35 cellular contexts compared by ENCODE assay signal in genomic region chr7:133217805-133218204, GRCh38.
"Had no signal": no experiment of that assay in that cellular context is flagged by ENCODE, and none has a peak within 500 bp of the region (broad histone marks: within the 10 kb centered on the region; RNA-seq: fewer than 3 reads in every experiment).

No MANE protein-coding gene starts in this region.

- H3K4me3 ChIP-seq: adrenal gland, body of pancreas, breast epithelium had no signal

- H3K36me3 ChIP-seq: adrenal gland, brain microvascular endothelial cell, breast epithelium had no signal

- ATAC-seq: activated CD8-positive, alpha-beta T cell treated with anti-CD3 and anti-CD28 coated beads for 36 hours; activated naive CD4-positive, alpha-beta T cell treated with anti-CD3 and anti-CD28 coated beads, Interleukin-2, amount 50 U/mL, for 72 hours; activated T-cell treated with anti-CD3 and anti-CD28 coated beads, Interleukin-2, amount 50 U/mL, for 4 hours; activated T-cell treated with anti-CD3 and anti-CD28 coated beads, Interleukin-2, amount 50 U/mL, for 72 hours; activated T-helper 17 cell treated with anti-CD3 and anti-CD28 coated beads, Interleukin-2, amount 50 U/mL, for 72 hours; body of pancreas had no signal

- H3K4me1 ChIP-seq: adrenal gland, body of pancreas, breast epithelium had no signal

- DNase-seq: activated B cell treated with CpG ODN at 0.5 μM for 24 hours; activated CD4-positive, alpha-beta memory T cell treated with anti-CD3 and anti-CD28 coated beads for 36 hours; activated CD4-positive, alpha-beta T cell treated with anti-CD3 and anti-CD28 coated beads for 4 hours; activated CD4-positive, alpha-beta T cell treated with anti-CD3 and anti-CD28 coated beads, Interleukin-2, amount 10 ng/mL, durations not matched to agents 24 days and 14 days; activated CD4-positive, alpha-beta T cell treated with anti-CD3 and anti-CD28 coated beads, Interleukin-2, amount 50 U/mL, for 1 hour; activated CD4-positive, alpha-beta T cell treated with anti-CD3 and anti-CD28 coated beads, Interleukin-2, amount 50 U/mL, for 4 hours; activated CD4-positive, CD25-positive, alpha-beta regulatory T cell treated with anti-CD3 and anti-CD28 coated beads, Interleukin-2, amount 50 U/mL, for 72 hours; activated CD8-positive, alpha-beta memory T cell treated with anti-CD3 and anti-CD28 coated beads, Interleukin-2, amount 50 U/mL, for 4 hours; activated CD8-positive, alpha-beta T cell treated with anti-CD3 and anti-CD28 coated beads for 36 hours; activated effector memory CD4-positive, alpha-beta T cell treated with anti-CD3 and anti-CD28 coated beads, Interleukin-2, amount 50 U/mL, for 16 hours; activated gamma-delta T cell treated with Interleukin-2 at 50 U/mL for 16 hours; activated naive CD4-positive, alpha-beta T cell; activated naive CD4-positive, alpha-beta T cell treated with anti-CD3 and anti-CD28 coated beads for 36 hours; activated naive CD4-positive, alpha-beta T cell treated with anti-CD3 and anti-CD28 coated beads, Interleukin-2, amount 50 U/mL, for 16 hours; activated naive CD8-positive, alpha-beta T cell treated with anti-CD3 and anti-CD28 coated beads for 36 hours; activated T-cell treated with anti-CD3 and anti-CD28 coated beads for 4 hours; activated T-cell treated with anti-CD3 and anti-CD28 coated beads, Interleukin-2, amount 50 U/mL, for 1 hour; activated T-cell treated with anti-CD3 and anti-CD28 coated beads, Interleukin-2, amount 50 U/mL, for 4 hours; activated T-cell treated with anti-CD3 and anti-CD28 coated beads, Interleukin-2, amount 50 U/mL, for 72 hours; adrenal gland; amniotic stem cell; aorta; body of pancreas; brain microvascular endothelial cell; central memory CD4-positive, alpha-beta T cell; T-helper 1 cell; T-helper 2 cell; T-helper 9 cell had no signal

- H3K9me3 Mint-ChIP-seq: activated T-helper 1 cell treated with anti-CD3 and anti-CD28 coated beads, Interleukin-12 subunit alpha, Interleukin-12 subunit beta, Interleukin-2, Interleukin-4 antibody, amounts not matched to agents 30 ng/mL and 10 ng/mL and 1 ng/mL, durations not matched to agents 14 hours and 24 hours and 36 hours had no signal

- H3K36me3 Mint-ChIP-seq: activated CD4-positive, alpha-beta memory T cell treated with anti-CD3 and anti-CD28 coated beads for 36 hours; activated naive CD4-positive, alpha-beta T cell treated with anti-CD3 and anti-CD28 coated beads, Interleukin-2, amount 50 U/mL, for 72 hours; activated naive CD8-positive, alpha-beta T cell treated with anti-CD3 and anti-CD28 coated beads for 36 hours had no signal

- H3K4me3 Mint-ChIP-seq: activated B cell treated with CpG ODN at 0.5 μM for 24 hours; activated CD4-positive, alpha-beta memory T cell treated with anti-CD3 and anti-CD28 coated beads for 36 hours; activated CD4-positive, alpha-beta T cell treated with anti-CD3 and anti-CD28 coated beads, Interleukin-2, amount 10 ng/mL, durations not matched to agents 24 days and 14 days; activated CD8-positive, alpha-beta T cell treated with anti-CD3 and anti-CD28 coated beads for 36 hours; activated naive CD4-positive, alpha-beta T cell treated with anti-CD3 and anti-CD28 coated beads for 36 hours; activated naive CD8-positive, alpha-beta T cell treated with anti-CD3 and anti-CD28 coated beads for 36 hours; activated T-cell treated with anti-CD3 and anti-CD28 coated beads, Interleukin-2, amount 50 U/mL, for 4 hours; activated T-cell treated with anti-CD3 and anti-CD28 coated beads, Interleukin-2, amount 50 U/mL, for 72 hours; activated T-helper 1 cell treated with anti-CD3 and anti-CD28 coated beads, Interleukin-12 subunit alpha, Interleukin-12 subunit beta, Interleukin-2, Interleukin-4 antibody, amounts not matched to agents 30 ng/mL and 10 ng/mL and 1 ng/mL, durations not matched to agents 14 hours and 24 hours and 36 hours; activated T-helper 17 cell treated with anti-CD3 and anti-CD28 coated beads, Interleukin-2, amount 50 U/mL, for 72 hours; T-helper 1 cell treated with Interleukin-12 subunit alpha and Interleukin-12 subunit beta and Interleukin-4 antibody, amounts not matched to agents 30 μg/mL and 1 μg/mL, for 36 hours; T-helper 2 cell treated with Interferon-gamma antibody and Interleukin-4, amounts not matched to agents 5 μg/mL and 100 μg/mL, for 36 hours had no signal

- H3K27me3 ChIP-seq: adrenal gland, body of pancreas, brain microvascular endothelial cell, breast epithelium had no signal

- H3K4me1 Mint-ChIP-seq: activated B cell treated with CpG ODN at 0.5 μM for 24 hours; activated CD4-positive, alpha-beta T cell treated with anti-CD3 and anti-CD28 coated beads, Interleukin-2, amount 10 ng/mL, durations not matched to agents 24 days and 14 days; activated naive CD8-positive, alpha-beta T cell treated with anti-CD3 and anti-CD28 coated beads for 36 hours; activated T-helper 17 cell treated with anti-CD3 and anti-CD28 coated beads, Interleukin-2, amount 50 U/mL, for 72 hours had no signal

- H3K27ac Mint-ChIP-seq: activated B cell treated with CpG ODN at 0.5 μM for 24 hours; activated CD4-positive, alpha-beta memory T cell treated with anti-CD3 and anti-CD28 coated beads for 36 hours; activated CD4-positive, alpha-beta T cell treated with anti-CD3 and anti-CD28 coated beads, Interleukin-2, amount 10 ng/mL, durations not matched to agents 24 days and 14 days; activated CD8-positive, alpha-beta T cell treated with anti-CD3 and anti-CD28 coated beads for 36 hours; activated naive CD4-positive, alpha-beta T cell treated with anti-CD3 and anti-CD28 coated beads for 36 hours; activated naive CD4-positive, alpha-beta T cell treated with anti-CD3 and anti-CD28 coated beads, Interleukin-2, amount 50 U/mL, for 72 hours; activated naive CD8-positive, alpha-beta T cell treated with anti-CD3 and anti-CD28 coated beads for 36 hours; activated T-cell treated with anti-CD3 and anti-CD28 coated beads, Interleukin-2, amount 50 U/mL, for 72 hours; activated T-helper 1 cell treated with anti-CD3 and anti-CD28 coated beads, Interleukin-12 subunit alpha, Interleukin-12 subunit beta, Interleukin-2, Interleukin-4 antibody, amounts not matched to agents 30 ng/mL and 10 ng/mL and 1 ng/mL, durations not matched to agents 14 hours and 24 hours and 36 hours; activated T-helper 17 cell treated with anti-CD3 and anti-CD28 coated beads, Interleukin-2, amount 50 U/mL, for 72 hours; T-helper 1 cell treated with Interleukin-12 subunit alpha and Interleukin-12 subunit beta and Interleukin-4 antibody, amounts not matched to agents 30 μg/mL and 1 μg/mL, for 36 hours; T-helper 2 cell treated with Interferon-gamma antibody and Interleukin-4, amounts not matched to agents 5 μg/mL and 100 μg/mL, for 36 hours had no signal

- H3K27ac ChIP-seq: adrenal gland, body of pancreas, brain microvascular endothelial cell, breast epithelium, VCaP had no signal

- H3K9me3 ChIP-seq: adrenal gland, body of pancreas, breast epithelium had no signal
